1 cellular context compared by ENCODE assay signal in the genomic region with DNA sequence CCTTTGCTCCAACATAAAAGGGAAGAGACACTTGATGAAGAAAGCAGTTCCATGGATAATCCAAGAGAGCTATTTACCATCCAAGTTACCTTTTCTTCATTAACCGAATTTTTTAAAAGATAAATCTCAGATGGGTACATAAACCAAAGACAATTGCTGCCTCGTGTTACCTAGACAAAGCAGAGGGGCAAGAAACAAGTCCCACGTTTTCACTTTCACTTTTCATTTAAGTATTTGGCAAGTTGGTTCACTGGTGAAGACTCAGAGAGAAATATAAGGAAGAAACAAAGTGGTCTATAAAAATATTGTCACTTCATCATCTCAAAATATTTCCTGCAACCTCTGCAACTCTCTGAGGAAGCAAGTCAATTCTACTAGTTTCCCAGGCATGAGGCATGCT.
TF ChIP-seq lines count a peak whose summit lies in the region.

No MANE protein-coding gene starts in this region.

TF ChIP-seq in GM12878, 131 proteins besides CTCF, POLR2A, EP300 and RAD21 (continued from another document):
- TF ChIP-seq ZBTB4 (CRISPR knock-in tag; IDR thresholded peaks at IDR 0.05) (no peak), TBL1XR1 (IDR thresholded peaks at IDR 0.05; ENCODE audit: low read depth, low read length) (no peak), MAX (IDR thresholded peaks at IDR 0.05; ENCODE audit: low read depth, low read length) (no peak), ZNF384 (IDR thresholded peaks at IDR 0.05; ENCODE audit: borderline replicate concordance, low read depth, low read length) (no peak), ZZZ3 (IDR thresholded peaks at IDR 0.05; ENCODE audit: control insufficient read depth, insufficient read length, low read depth) (no peak), TCF12 (IDR thresholded peaks at IDR 0.05; ENCODE audit: low read depth, low read length) (no peak)
TF ChIP-seq in GM12878: peak in this region for 0.
